In genomic region chr13:34942732-34943674, GRCh38 we compare ENCODE assay signal across 9 cellular contexts. TPM values are rescaled to one million over a fixed set of nuclear protein-coding genes. Genes with fewer than 3 reads are reported as not detected.
DNase-seq lines count a peak whose midpoint lies in the region; ATAC-seq, FAIRE-seq and TF ChIP-seq lines count a peak whose summit lies in the region.
"Had no signal": no experiment of that assay in that cellular context is flagged by ENCODE, and none has a peak within 500 bp of the region (broad histone marks: within the 10 kb centered on the region; RNA-seq: fewer than 3 reads in every experiment).

No MANE protein-coding gene starts in this region.

- POLR2A ChIA-PET in activated CD8-positive, alpha-beta T cell treated with anti-CD3 and anti-CD28 coated beads, Interleukin-2, amount 10 ng/mL, durations not matched to agents 7 days and 5 days (lab: Charles Lee), result no interaction called here

- no peak for TF ChIP-seq RAD21 in neural cell (conservative IDR thresholded peaks at IDR 0.05)

- H3K4me1 ChIP-seq in KMS-11 (ENCODE audit: low read depth, poor library complexity, severe bottlenecking), result peaks cover 22% of the 10 kb centered on the region

- TF ChIP-seq CTCF in KMS-11 (conservative IDR thresholded peaks at IDR 0.05; ENCODE audit: low read depth, low read length), result no peak
- no peak for TF ChIP-seq CTCF in foreskin fibroblast (IDR thresholded peaks at IDR 0.05; ENCODE audit: low read depth, low read length)
- no peak for TF ChIP-seq CTCF in neural cell (IDR thresholded peaks at IDR 0.05; ENCODE audit: poor library complexity, severe bottlenecking)

- TF ChIP-seq EP300 in neural cell (conservative IDR thresholded peaks at IDR 0.05; ENCODE audit: poor library complexity, severe bottlenecking), result no peak

- H3K9me3 Mint-ChIP-seq in activated CD8-positive, alpha-beta T cell treated with anti-CD3 and anti-CD28 coated beads, Interleukin-2, amount 10 ng/mL, durations not matched to agents 7 days and 5 days (ENCODE audit: insufficient read depth), result no peaks in the 10 kb centered on the region

- ATAC-seq in GM19467 (IDR thresholded peaks at IDR 0.05; ENCODE audit: unreplicated experiment), result peak; percentile 22
- peak; percentile 27 for ATAC-seq in activated CD8-positive, alpha-beta T cell treated with anti-CD3 and anti-CD28 coated beads, Interleukin-2, amount 10 ng/mL, durations not matched to agents 7 days and 5 days
- ATAC-seq in GM18520 (IDR thresholded peaks at IDR 0.05; ENCODE audit: unreplicated experiment), result no peak

- H3K9me2 ChIP-seq in neural cell (ENCODE audit: insufficient read depth, low read length), result no peaks in the 10 kb centered on the region

- DNase-seq in COLO668 (lab: John Stamatoyannopoulos, UW; ENCODE audit: unreplicated experiment), result peak; percentile 94
- peak; percentile 25 for DNase-seq in activated CD8-positive, alpha-beta T cell treated with anti-CD3 and anti-CD28 coated beads, Interleukin-2, amount 10 ng/mL, durations not matched to agents 7 days and 5 days
- DNase-seq in foreskin fibroblast, result peak in 1 of 2 donors; percentile 46
- no peak for DNase-seq in GM19239 (ENCODE audit: insufficient read length, low spot score)

- CTCF ChIA-PET in activated CD8-positive, alpha-beta T cell treated with anti-CD3 and anti-CD28 coated beads, Interleukin-2, amount 10 ng/mL, durations not matched to agents 7 days and 5 days (lab: Charles Lee), result interaction anchor here (0.7 kb wide), 1 partner anchor 117 kb away, joined by 3 read pairs; no protein-coding TSS in a partner anchor

- no peak for FAIRE-seq in GM19239 (lab: Jason Lieb, UNC)
- FAIRE-seq: TTC549 had no signal

- no peaks in the 10 kb centered on the region for H3K9me3 ChIP-seq in neural cell (ENCODE audit: low read length)

- H3K4me3 ChIP-seq in KMS-11 (IDR thresholded peaks at IDR 0.05; ENCODE audit: insufficient read depth, low read depth, low read length), result no peak overlapping the region
- H3K4me3 ChIP-seq in foreskin fibroblast (ENCODE audit: low read depth in 1 of 2, low read length in 2 of 2), result peak overlapping the region; percentile 78 to 79
- H3K4me3 ChIP-seq in neural cell (ENCODE audit: low read length), result peak overlapping the region; percentile 86

- H3K4me2 ChIP-seq in KMS-11 (peak overlapping the region; percentile 71), neural cell (ENCODE audit: low read length) (peak overlapping the region; percentile 87)

- H3K27ac Mint-ChIP-seq in activated CD8-positive, alpha-beta T cell treated with anti-CD3 and anti-CD28 coated beads, Interleukin-2, amount 10 ng/mL, durations not matched to agents 7 days and 5 days, result peak overlapping the region; percentile 62

- no peaks in the 10 kb centered on the region for H4K20me1 ChIP-seq in KMS-11 (ENCODE audit: insufficient read depth)
- H4K20me1 ChIP-seq in neural cell (ENCODE audit: insufficient read depth), result peaks cover 7% of the 10 kb centered on the region

- H3F3A ChIP-seq in neural cell (ENCODE audit: insufficient read depth, low read length, poor library complexity, severe bottlenecking), result no peaks in the 10 kb centered on the region

- peaks cover 19% of the 10 kb centered on the region for H3K4me1 Mint-ChIP-seq in activated CD8-positive, alpha-beta T cell treated with anti-CD3 and anti-CD28 coated beads, Interleukin-2, amount 10 ng/mL, durations not matched to agents 7 days and 5 days (ENCODE audit: low read depth)

- H3K9ac ChIP-seq in KMS-11, result no peak overlapping the region
- H3K9ac ChIP-seq in neural cell (ENCODE audit: low read length), result peak overlapping the region; percentile 92

- H3K79me2 ChIP-seq in KMS-11 (ENCODE audit: insufficient read depth, low read depth), result no peaks in the 10 kb centered on the region
- H3K79me2 ChIP-seq in neural cell (replicated peaks; ENCODE audit: insufficient read depth, low read length), result peaks cover 49% of the 10 kb centered on the region

- H3K36me3 Mint-ChIP-seq in activated CD8-positive, alpha-beta T cell treated with anti-CD3 and anti-CD28 coated beads, Interleukin-2, amount 10 ng/mL, durations not matched to agents 7 days and 5 days (ENCODE audit: low read depth), result no peaks in the 10 kb centered on the region

- H2AFZ ChIP-seq in KMS-11 (ENCODE audit: low read depth) (peak overlapping the region; percentile 73), neural cell (ENCODE audit: low read depth, low read length) (no peak overlapping the region)

- H3K4me3 Mint-ChIP-seq in activated CD8-positive, alpha-beta T cell treated with anti-CD3 and anti-CD28 coated beads, Interleukin-2, amount 10 ng/mL, durations not matched to agents 7 days and 5 days, result peak overlapping the region; percentile 73

- H3K27me3 ChIP-seq in KMS-11 (ENCODE audit: insufficient read depth, low read depth) (no peaks in the 10 kb centered on the region), neural cell (ENCODE audit: insufficient read depth, low read depth, low read length) (no peaks in the 10 kb centered on the region)

- peaks cover 39% of the 10 kb centered on the region for H3K27me3 Mint-ChIP-seq in activated CD8-positive, alpha-beta T cell treated with anti-CD3 and anti-CD28 coated beads, Interleukin-2, amount 10 ng/mL, durations not matched to agents 7 days and 5 days (ENCODE audit: low read depth)

- H3K27ac ChIP-seq in KMS-11 (no peak overlapping the region), neural cell (ENCODE audit: low read length) (peak overlapping the region; percentile 87)

- H3K36me3 ChIP-seq in KMS-11 (ENCODE audit: insufficient read depth), result no peaks in the 10 kb centered on the region
- H3K36me3 ChIP-seq in neural cell (ENCODE audit: insufficient read depth, low read length), result no peaks in the 10 kb centered on the region

TF ChIP-seq in neural cell, 6 proteins besides CTCF, POLR2A, EP300 and RAD21:
- TF ChIP-seq POLR2AphosphoS5 (IDR thresholded peaks at IDR 0.05) (no peak), MXI1 (conservative IDR thresholded peaks at IDR 0.05; ENCODE audit: poor library complexity, severe bottlenecking) (peak; percentile 36), EZH2 (IDR thresholded peaks at IDR 0.05; ENCODE audit: borderline replicate concordance, insufficient read depth, low read length, poor library complexity, severe bottlenecking) (no peak), TAF1 (IDR thresholded peaks at IDR 0.05; ENCODE audit: low read depth) (peak; percentile 25), SMC3 (conservative IDR thresholded peaks at IDR 0.05; ENCODE audit: poor library complexity) (no peak)
- TF ChIP-seq, protein P1, sequence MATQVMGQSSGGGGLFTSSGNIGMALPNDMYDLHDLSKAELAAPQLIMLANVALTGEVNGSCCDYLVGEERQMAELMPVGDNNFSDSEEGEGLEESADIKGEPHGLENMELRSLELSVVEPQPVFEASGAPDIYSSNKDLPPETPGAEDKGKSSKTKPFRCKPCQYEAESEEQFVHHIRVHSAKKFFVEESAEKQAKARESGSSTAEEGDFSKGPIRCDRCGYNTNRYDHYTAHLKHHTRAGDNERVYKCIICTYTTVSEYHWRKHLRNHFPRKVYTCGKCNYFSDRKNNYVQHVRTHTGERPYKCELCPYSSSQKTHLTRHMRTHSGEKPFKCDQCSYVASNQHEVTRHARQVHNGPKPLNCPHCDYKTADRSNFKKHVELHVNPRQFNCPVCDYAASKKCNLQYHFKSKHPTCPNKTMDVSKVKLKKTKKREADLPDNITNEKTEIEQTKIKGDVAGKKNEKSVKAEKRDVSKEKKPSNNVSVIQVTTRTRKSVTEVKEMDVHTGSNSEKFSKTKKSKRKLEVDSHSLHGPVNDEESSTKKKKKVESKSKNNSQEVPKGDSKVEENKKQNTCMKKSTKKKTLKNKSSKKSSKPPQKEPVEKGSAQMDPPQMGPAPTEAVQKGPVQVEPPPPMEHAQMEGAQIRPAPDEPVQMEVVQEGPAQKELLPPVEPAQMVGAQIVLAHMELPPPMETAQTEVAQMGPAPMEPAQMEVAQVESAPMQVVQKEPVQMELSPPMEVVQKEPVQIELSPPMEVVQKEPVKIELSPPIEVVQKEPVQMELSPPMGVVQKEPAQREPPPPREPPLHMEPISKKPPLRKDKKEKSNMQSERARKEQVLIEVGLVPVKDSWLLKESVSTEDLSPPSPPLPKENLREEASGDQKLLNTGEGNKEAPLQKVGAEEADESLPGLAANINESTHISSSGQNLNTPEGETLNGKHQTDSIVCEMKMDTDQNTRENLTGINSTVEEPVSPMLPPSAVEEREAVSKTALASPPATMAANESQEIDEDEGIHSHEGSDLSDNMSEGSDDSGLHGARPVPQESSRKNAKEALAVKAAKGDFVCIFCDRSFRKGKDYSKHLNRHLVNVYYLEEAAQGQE (IDR thresholded peaks at IDR 0.05; ENCODE audit: borderline replicate concordance), result no peak
TF ChIP-seq in neural cell: peak in this region for 2.

RNA-seq across cellular contexts. Expression of gene NBEA, which starts 0.9 kb away (rescaled TPM):
- under 1 TPM; 0.34 to 0.57 TPM for total RNA-seq in activated CD8-positive, alpha-beta T cell treated with anti-CD3 and anti-CD28 coated beads, Interleukin-2, amount 10 ng/mL, durations not matched to agents 7 days and 5 days
- 53.3 and 55.8 TPM in 2 replicates for polyA plus RNA-seq in neural cell
- polyA minus RNA-seq in neural cell, result 139 and 169 TPM in 2 replicates
